1 cellular context compared by ENCODE assay signal in genomic region chr5:79513519-79514390, GRCh38.
TF ChIP-seq lines count a peak whose summit lies in the region.

Gene HOMER1, minus strand, starts transcription at chr5:79514134. Its CDS starts 1,360 bp downstream, at chr5:79512774.

TF ChIP-seq in K562, 482 proteins besides CTCF, POLR2A, EP300 and RAD21 (continued from another document and continues in another):
- TF ChIP-seq ETS1 (conservative IDR thresholded peaks at IDR 0.05; ENCODE audit: control insufficient read depth, low read depth, low read length): peak; percentile 19; the same call in 1 of the 2 replicates
- TF ChIP-seq ETV6 (IDR thresholded peaks at IDR 0.05; ENCODE audit: borderline replicate concordance in 1 of 2, low read depth in 2 of 2, low read length in 1 of 2): no peak
- peak; percentile 96 for TF ChIP-seq ETV6 (CRISPR knock-in tag; IDR thresholded peaks at IDR 0.05; ENCODE audit: borderline replicate concordance)
- no peak for TF ChIP-seq PURB (CRISPR knock-in tag; IDR thresholded peaks at IDR 0.05; ENCODE audit: low read depth)
- TF ChIP-seq TFE3 (CRISPR knock-in tag; IDR thresholded peaks at IDR 0.05): no peak
- no peak for TF ChIP-seq SAP30 (IDR thresholded peaks at IDR 0.05; ENCODE audit: borderline replicate concordance, insufficient read depth, low read depth, low read length, poor library complexity, severe bottlenecking)
- no peak for TF ChIP-seq MLLT1 (IDR thresholded peaks at IDR 0.05)
- no peak for TF ChIP-seq SP1 (CRISPR knock-in tag; IDR thresholded peaks at IDR 0.05)
- peak; percentile 76; the same call in 1 of the 2 replicates for TF ChIP-seq ATF6 (CRISPR knock-in tag; IDR thresholded peaks at IDR 0.05)
- no peak for TF ChIP-seq SP2 (IDR thresholded peaks at IDR 0.05; ENCODE audit: extremely low read depth, low read depth, low read length, poor library complexity, severe bottlenecking)
- TF ChIP-seq ZNF76 (CRISPR knock-in tag; IDR thresholded peaks at IDR 0.05; ENCODE audit: borderline replicate concordance): 0 out of 2 replicates have a peak, but pooled peaks have one; percentile 33
- no peak for TF ChIP-seq CBX5 (IDR thresholded peaks at IDR 0.05; ENCODE audit: borderline replicate concordance, low read depth)
- no peak for TF ChIP-seq ZNF184 (CRISPR knock-in tag; IDR thresholded peaks at IDR 0.05)
- TF ChIP-seq ZNF75A (CRISPR knock-in tag; IDR thresholded peaks at IDR 0.05): no peak
- no peak for TF ChIP-seq HDAC3 (IDR thresholded peaks at IDR 0.05; ENCODE audit: borderline replicate concordance, partially characterized antibody)
- TF ChIP-seq PCBP1 (IDR thresholded peaks at IDR 0.05; ENCODE audit: low read depth, low read length, poor library complexity, severe bottlenecking): peak; percentile 84
- no peak for TF ChIP-seq THRB (CRISPR knock-in tag; conservative IDR thresholded peaks at IDR 0.05)
- TF ChIP-seq ZBTB43 (CRISPR knock-in tag; IDR thresholded peaks at IDR 0.05): peak; percentile 77; the same call in 1 of the 2 replicates
- TF ChIP-seq ZNF24 (IDR thresholded peaks at IDR 0.05): peak; percentile 88; the same call in 1 of the 2 replicates
- no peak for TF ChIP-seq PRPF4 (IDR thresholded peaks at IDR 0.05; ENCODE audit: insufficient read depth, low read depth, low read length, poor library complexity, severe bottlenecking)
- peak; percentile 40; the same call in 1 of the 2 replicates for TF ChIP-seq KLF13 (tag; IDR thresholded peaks at IDR 0.05; ENCODE audit: borderline replicate concordance, low read depth)
- TF ChIP-seq UBTF (IDR thresholded peaks at IDR 0.05; ENCODE audit: borderline replicate concordance in 1 of 2, low read depth in 2 of 2, low read length in 2 of 2): peak; percentile 58 to 90
- no peak for TF ChIP-seq NR2F6 (CRISPR knock-in tag; IDR thresholded peaks at IDR 0.05)
- peak; percentile 8; the same call in 1 of the 2 replicates for TF ChIP-seq CGGBP1 (CRISPR knock-in tag; IDR thresholded peaks at IDR 0.05)
- TF ChIP-seq PHF20 (IDR thresholded peaks at IDR 0.05; ENCODE audit: partially characterized antibody): no peak
- TF ChIP-seq CUX1 (CRISPR knock-in tag; IDR thresholded peaks at IDR 0.05): peak; percentile 29; the same call in 1 of the 2 replicates
- no peak for TF ChIP-seq SREBF2 (CRISPR knock-in tag; IDR thresholded peaks at IDR 0.05)
- no peak for TF ChIP-seq FOXO4 (CRISPR knock-in tag; IDR thresholded peaks at IDR 0.05)
- TF ChIP-seq CBFA2T3 (IDR thresholded peaks at IDR 0.05): no peak
- no peak; the same call in 1 of the 2 replicates for TF ChIP-seq ZBTB17 (CRISPR knock-in tag; IDR thresholded peaks at IDR 0.05)
- peak; percentile 54; the same call in 1 of the 2 replicates for TF ChIP-seq ZNF740 (CRISPR knock-in tag; IDR thresholded peaks at IDR 0.05)
- no peak for TF ChIP-seq ZNF740 (tag; IDR thresholded peaks at IDR 0.05)
- TF ChIP-seq DMBX1 (CRISPR knock-in tag; IDR thresholded peaks at IDR 0.05; ENCODE audit: borderline replicate concordance): peak; percentile 8; the same call in 1 of the 2 replicates
- TF ChIP-seq RBBP5 (IDR thresholded peaks at IDR 0.05; ENCODE audit: borderline replicate concordance, insufficient read depth, low read length, poor library complexity, severe bottlenecking): peak; percentile 90
- TF ChIP-seq TCF3 (CRISPR knock-in tag; IDR thresholded peaks at IDR 0.05): 0 out of 2 replicates have a peak, but pooled peaks have one; percentile 16
- TF ChIP-seq TCF7 (IDR thresholded peaks at IDR 0.05; ENCODE audit: borderline replicate concordance): no peak
- TF ChIP-seq NCOA4 (IDR thresholded peaks at IDR 0.05; ENCODE audit: partially characterized antibody): no peak
